29 cellular contexts compared by ENCODE assay signal in the genomic region with DNA sequence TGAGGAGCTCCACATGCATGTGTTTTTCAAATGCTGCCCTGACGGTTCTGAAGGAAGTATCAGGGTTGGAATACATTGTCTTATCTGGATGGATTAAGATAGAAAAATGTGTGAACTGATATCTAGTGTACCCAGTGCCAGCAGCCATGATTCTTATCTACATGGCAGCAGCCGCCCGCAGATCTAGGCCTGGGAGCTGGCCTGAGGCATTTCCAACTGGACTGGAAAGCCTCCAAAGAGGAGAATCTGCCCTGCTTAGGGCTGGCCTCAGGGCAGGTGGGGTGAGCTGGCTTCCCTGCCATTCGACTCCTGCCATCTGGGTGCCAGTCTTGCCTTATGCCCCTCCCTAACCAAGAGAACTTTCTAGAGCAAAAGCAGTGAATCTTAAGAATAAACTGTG.
"Had no signal": no experiment of that assay in that cellular context is flagged by ENCODE, and none has a peak within 500 bp of the region (broad histone marks: within the 10 kb centered on the region; RNA-seq: fewer than 3 reads in every experiment).

No MANE protein-coding gene starts in this region.

- DNase-seq: activated CD4-positive, alpha-beta T cell treated with anti-CD3 and anti-CD28 coated beads for 48 hours; activated CD4-positive, alpha-beta T cell treated with anti-CD3 and anti-CD28 coated beads, Interleukin-2, amount 50 U/mL, for 48 hours; activated CD8-positive, alpha-beta memory T cell treated with anti-CD3 and anti-CD28 coated beads, Interleukin-2, amount 50 U/mL, for 4 hours; activated gamma-delta T cell; activated naive CD4-positive, alpha-beta T cell treated with anti-CD3 and anti-CD28 coated beads, Interleukin-2, amount 10 ng/mL, durations not matched to agents 7 days and 5 days; activated naive CD8-positive, alpha-beta T cell treated with anti-CD3 and anti-CD28 coated beads, Interleukin-2, amount 10 ng/mL, durations not matched to agents 7 days and 5 days; activated T-cell treated with anti-CD3 and anti-CD28 coated beads, Interleukin-2, amount 50 U/mL, for 1 hour; amniotic stem cell; brain microvascular endothelial cell; endodermal cell; esophagus squamous epithelium; foreskin melanocyte; left lung; naive thymus-derived CD4-positive, alpha-beta T cell; nucleus accumbens; psoas muscle; right cardiac atrium; stimulated activated CD4-positive, alpha-beta T cell treated with anti-CD3 and anti-CD28 coated beads, Interleukin-2, amount 100 ng/mL, for 48 hours; stimulated activated naive CD4-positive, alpha-beta T cell treated with Interleukin-2 at 50 U/mL for 16 hours; T-helper 1 cell; WERI-Rb-1 had no signal

- H3K27ac ChIP-seq: brain microvascular endothelial cell, esophagus squamous epithelium, left lung, parathyroid adenoma, psoas muscle, vagina, WERI-Rb-1 had no signal

- H3K27ac Mint-ChIP-seq: activated naive CD4-positive, alpha-beta T cell treated with anti-CD3 and anti-CD28 coated beads, Interleukin-2, amount 10 ng/mL, durations not matched to agents 7 days and 5 days; activated naive CD8-positive, alpha-beta T cell treated with anti-CD3 and anti-CD28 coated beads, Interleukin-2, amount 10 ng/mL, durations not matched to agents 7 days and 5 days; activated T-helper 1 cell treated with anti-CD3 and anti-CD28 coated beads, Interleukin-12 subunit alpha, Interleukin-12 subunit beta, Interleukin-2, Interleukin-4 antibody, amounts not matched to agents 30 ng/mL and 10 ng/mL and 1 ng/mL, durations not matched to agents 14 hours and 24 hours and 36 hours; dendritic cell treated with granulocyte-macrophage colony-stimulating factor and Interleukin-4, amounts not matched to agents 40 ng/mL and 50 ng/mL, for 4 days; endodermal cell; naive thymus-derived CD4-positive, alpha-beta T cell; type B pancreatic cell had no signal

- H3K4me3 ChIP-seq: esophagus squamous epithelium, left lung, lung, psoas muscle, vagina had no signal

- H3K36me3 Mint-ChIP-seq: activated naive CD4-positive, alpha-beta T cell treated with anti-CD3 and anti-CD28 coated beads, Interleukin-2, amount 10 ng/mL, durations not matched to agents 7 days and 5 days; activated naive CD8-positive, alpha-beta T cell treated with anti-CD3 and anti-CD28 coated beads, Interleukin-2, amount 10 ng/mL, durations not matched to agents 7 days and 5 days; naive thymus-derived CD4-positive, alpha-beta T cell; type B pancreatic cell had no signal

- ATAC-seq: activated CD4-positive, CD25-positive, alpha-beta regulatory T cell treated with anti-CD3 and anti-CD28 coated beads, Interleukin-2, amount 50 U/mL, for 24 hours; left lung; naive thymus-derived CD4-positive, alpha-beta T cell; right cardiac atrium had no signal

- H3K4me1 ChIP-seq: left lung, psoas muscle, vagina had no signal

- H3K36me3 ChIP-seq: brain microvascular endothelial cell, esophagus squamous epithelium, left lung, vagina, WERI-Rb-1 had no signal

- H3K4me1 Mint-ChIP-seq: activated naive CD4-positive, alpha-beta T cell treated with anti-CD3 and anti-CD28 coated beads, Interleukin-2, amount 10 ng/mL, durations not matched to agents 7 days and 5 days; activated naive CD8-positive, alpha-beta T cell treated with anti-CD3 and anti-CD28 coated beads, Interleukin-2, amount 10 ng/mL, durations not matched to agents 7 days and 5 days had no signal

- H3K9me3 ChIP-seq: esophagus squamous epithelium, left lung, psoas muscle, vagina had no signal

- H3K9ac ChIP-seq: parathyroid adenoma had no signal

- H3K27me3 ChIP-seq: brain microvascular endothelial cell, esophagus squamous epithelium, left lung, vagina had no signal

- H3K9me3 Mint-ChIP-seq: activated naive CD4-positive, alpha-beta T cell treated with anti-CD3 and anti-CD28 coated beads, Interleukin-2, amount 10 ng/mL, durations not matched to agents 7 days and 5 days; activated naive CD8-positive, alpha-beta T cell treated with anti-CD3 and anti-CD28 coated beads, Interleukin-2, amount 10 ng/mL, durations not matched to agents 7 days and 5 days; activated T-helper 1 cell treated with anti-CD3 and anti-CD28 coated beads, Interleukin-12 subunit alpha, Interleukin-12 subunit beta, Interleukin-2, Interleukin-4 antibody, amounts not matched to agents 30 ng/mL and 10 ng/mL and 1 ng/mL, durations not matched to agents 14 hours and 24 hours and 36 hours; dendritic cell treated with granulocyte-macrophage colony-stimulating factor and Interleukin-4, amounts not matched to agents 40 ng/mL and 50 ng/mL, for 4 days; endodermal cell; naive thymus-derived CD4-positive, alpha-beta T cell; neural crest cell; type B pancreatic cell had no signal

- H3K4me3 Mint-ChIP-seq: activated naive CD4-positive, alpha-beta T cell treated with anti-CD3 and anti-CD28 coated beads, Interleukin-2, amount 10 ng/mL, durations not matched to agents 7 days and 5 days; activated naive CD8-positive, alpha-beta T cell treated with anti-CD3 and anti-CD28 coated beads, Interleukin-2, amount 10 ng/mL, durations not matched to agents 7 days and 5 days; activated T-helper 1 cell treated with anti-CD3 and anti-CD28 coated beads, Interleukin-12 subunit alpha, Interleukin-12 subunit beta, Interleukin-2, Interleukin-4 antibody, amounts not matched to agents 30 ng/mL and 10 ng/mL and 1 ng/mL, durations not matched to agents 14 hours and 24 hours and 36 hours; dendritic cell treated with granulocyte-macrophage colony-stimulating factor and Interleukin-4, amounts not matched to agents 40 ng/mL and 50 ng/mL, for 4 days; endodermal cell; naive thymus-derived CD4-positive, alpha-beta T cell; neural crest cell; type B pancreatic cell had no signal
